In the genomic region with DNA sequence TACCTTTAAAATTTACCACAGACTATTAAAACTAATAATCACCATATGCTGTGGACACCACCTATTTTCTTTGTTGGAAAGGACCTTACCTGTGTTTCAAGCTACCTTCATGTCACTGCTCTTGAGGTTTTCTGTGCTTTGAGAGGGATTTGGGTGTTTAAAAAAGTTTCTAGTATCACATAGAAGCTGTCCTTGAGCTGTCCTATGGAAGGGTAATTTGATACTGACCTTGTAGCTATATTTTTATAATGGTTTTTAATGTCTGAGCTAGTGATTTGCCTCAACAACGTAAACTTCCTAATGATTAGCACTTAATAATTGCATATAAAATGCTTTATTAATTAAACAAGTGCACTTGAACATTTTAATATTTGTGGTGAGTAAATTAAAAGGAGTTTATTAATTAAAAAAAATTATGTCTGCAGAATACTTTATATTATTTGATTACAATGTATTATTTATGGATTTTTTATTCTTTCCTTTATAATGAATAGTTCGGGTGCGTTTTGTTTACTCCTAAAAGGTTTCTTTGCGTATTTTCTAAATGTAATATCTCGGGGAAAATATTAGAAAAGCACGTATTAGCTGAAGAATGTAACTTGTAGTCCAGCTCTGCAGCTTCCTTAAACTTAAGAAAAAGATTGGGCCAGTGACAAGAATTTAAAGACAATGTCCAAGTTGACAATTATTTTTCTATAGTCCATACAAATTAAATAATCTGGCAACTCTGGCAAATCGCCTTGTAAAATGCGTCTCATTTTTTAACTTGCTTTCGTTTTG, we compare ENCODE assay signal across 1 cellular context.
TF ChIP-seq lines count a peak whose summit lies in the region.

No MANE protein-coding gene starts in this region.

TF ChIP-seq in endothelial cell of umbilical vein, 7 proteins besides CTCF, POLR2A, EP300 and RAD21:
- TF ChIP-seq JUN (IDR thresholded peaks at IDR 0.05; ENCODE audit: borderline replicate concordance, insufficient read depth, insufficient read length, low read depth) = no peak
- no peak for TF ChIP-seq FOS (IDR thresholded peaks at IDR 0.05; ENCODE audit: borderline replicate concordance, insufficient read depth, low read length)
- TF ChIP-seq GATA2 (IDR thresholded peaks at IDR 0.05; ENCODE audit: insufficient read depth, insufficient read length, low read depth, low read length) = no peak
